19 cellular contexts compared by ENCODE assay signal in the genomic region with DNA sequence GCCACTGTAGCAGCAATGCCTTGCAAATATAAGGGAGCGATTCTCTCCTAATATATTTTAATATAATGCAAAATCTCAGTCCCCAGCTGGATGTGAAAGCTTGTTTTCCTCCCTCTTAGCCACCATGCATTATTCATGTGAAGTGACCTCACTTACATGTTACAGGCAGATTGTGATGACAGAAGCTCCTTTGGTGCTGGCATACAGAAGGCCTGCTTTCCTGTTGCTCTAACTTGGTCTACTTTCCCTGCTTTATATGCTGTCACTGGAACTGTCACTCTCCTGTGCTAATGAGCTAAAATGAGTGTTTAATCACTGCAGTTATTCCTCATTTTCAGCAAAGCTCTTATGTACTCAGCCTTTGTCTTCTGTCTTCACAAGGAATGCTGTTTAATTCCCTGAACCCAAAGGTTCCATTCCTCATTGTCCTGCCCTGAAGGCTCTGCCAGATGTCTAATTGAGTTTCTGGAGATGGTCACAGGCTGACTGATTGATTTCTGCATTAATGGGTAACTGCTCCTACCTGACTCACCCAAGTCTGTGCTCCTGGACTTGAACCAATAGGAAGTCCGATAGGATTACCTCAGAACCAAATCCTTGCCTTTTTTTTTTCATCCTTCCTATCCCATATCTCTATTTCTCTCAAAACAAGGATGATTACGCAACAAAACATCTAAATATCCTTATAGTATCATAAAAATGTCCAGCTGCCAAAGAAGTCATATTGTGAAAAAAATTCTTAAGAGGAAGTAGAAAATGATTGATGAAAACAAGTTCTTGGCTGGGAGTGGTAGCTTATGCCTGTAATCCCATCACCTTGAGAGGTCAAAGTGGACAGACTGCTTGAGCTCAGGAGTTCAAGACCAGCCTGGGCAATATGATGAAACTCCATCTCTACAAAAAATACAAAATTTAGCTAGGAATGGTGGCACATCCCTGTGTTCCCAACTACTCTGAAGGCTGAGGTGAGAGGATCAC.
DNase-seq lines count a peak whose midpoint lies in the region; ATAC-seq and TF ChIP-seq lines count a peak whose summit lies in the region.
"Had no signal": no experiment of that assay in that cellular context is flagged by ENCODE, and none has a peak within 500 bp of the region (broad histone marks: within the 10 kb centered on the region; RNA-seq: fewer than 3 reads in every experiment).

No MANE protein-coding gene starts in this region.

- peak overlapping the region in 42 of 59 donors; percentile 7 to 82 (median 53) for H3K27ac ChIP-seq in dorsolateral prefrontal cortex
- H3K27ac ChIP-seq: BLaER1, neutrophil, suprapubic skin had no signal

- ATAC-seq in GM18861 (IDR thresholded peaks at IDR 0.05; ENCODE audit: unreplicated experiment), result no peak
- no peak for ATAC-seq in Right ventricle myocardium superior (ENCODE audit: poor library complexity)
- ATAC-seq in HG02759 (IDR thresholded peaks at IDR 0.05; ENCODE audit: unreplicated experiment), result no peak
- ATAC-seq: left colon, right cardiac atrium had no signal

- intact Hi-C loops in dorsolateral prefrontal cortex (cut with DNase I) (no loop called here), Right ventricle myocardium superior (cut with DNase I) (no loop called here)

- peaks cover 0 to 53% (median 3%) of the 10 kb centered on the region in 45 donors for H3K27me3 ChIP-seq in dorsolateral prefrontal cortex
- H3K27me3 ChIP-seq: BLaER1, neutrophil, suprapubic skin had no signal

- no peak for TF ChIP-seq CTCF in dorsolateral prefrontal cortex (IDR thresholded peaks at IDR 0.05 in 54 of 56, conservative IDR thresholded peaks at IDR 0.05 in 2 of 56; ENCODE audit: low read depth in 1 of 56, partially characterized antibody in 56 of 56)

- DNase-seq in NCI-H1417 (lab: John Stamatoyannopoulos, UW) (peak in 2 of 3 experiments; percentile 30 to 65), NCI-H1417 treated with DMSO at 0.1 percent for 48 hours (lab: John Stamatoyannopoulos, UW) (no peak), dorsolateral prefrontal cortex (peak in 1 of 10 donors; percentile 11), medulla oblongata (ENCODE audit: extremely low spot score) (peak; percentile 26), retina (peak; percentile 70), Right ventricle myocardium superior (no peak)
- DNase-seq: activated CD4-positive, alpha-beta memory T cell treated with anti-CD3 and anti-CD28 coated beads for 36 hours; activated gamma-delta T cell; foreskin melanocyte; left colon; NCI-H187; NCI-H345; right cardiac atrium; stimulated activated CD4-positive, alpha-beta T cell treated with anti-CD3 and anti-CD28 coated beads, Interleukin-15, amount 100 ng/mL, for 24 hours had no signal

- H3K4me3 ChIP-seq in dorsolateral prefrontal cortex, result no peak overlapping the region
- H3K4me3 ChIP-seq: BLaER1, suprapubic skin had no signal

Comparison
In these comparisons a context has a peak if more than half of its experiments do, and no peak if none do; other contexts are left out.
1. DNase-seq: peak in NCI-H1417 (2 of 3), medulla oblongata (single experiment) and retina (single experiment); none in NCI-H1417 treated with DMSO at 0.1 percent for 48 hours (single experiment) and Right ventricle myocardium superior (single experiment).